2 cellular contexts compared by ENCODE assay signal in the genomic region with DNA sequence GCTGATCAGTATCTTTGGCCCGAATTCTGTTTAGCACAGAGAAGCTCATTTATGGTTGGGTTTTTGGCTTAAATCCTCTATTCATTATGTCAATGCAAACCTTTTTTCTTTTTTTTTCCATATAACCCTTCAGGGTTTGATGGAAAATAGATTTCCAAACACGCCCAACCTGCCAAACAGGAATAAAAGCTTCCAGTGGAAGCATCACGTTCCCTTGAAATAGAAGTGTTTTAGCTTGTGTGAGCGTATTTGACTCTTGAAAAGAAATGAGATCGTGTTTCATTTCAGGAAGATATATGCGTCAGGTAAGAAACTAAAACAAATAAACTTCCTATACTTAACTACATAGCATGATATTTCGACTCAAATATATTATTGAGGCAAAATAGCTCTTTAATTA.
TF ChIP-seq lines count a peak whose summit lies in the region.

A gene with protein sequence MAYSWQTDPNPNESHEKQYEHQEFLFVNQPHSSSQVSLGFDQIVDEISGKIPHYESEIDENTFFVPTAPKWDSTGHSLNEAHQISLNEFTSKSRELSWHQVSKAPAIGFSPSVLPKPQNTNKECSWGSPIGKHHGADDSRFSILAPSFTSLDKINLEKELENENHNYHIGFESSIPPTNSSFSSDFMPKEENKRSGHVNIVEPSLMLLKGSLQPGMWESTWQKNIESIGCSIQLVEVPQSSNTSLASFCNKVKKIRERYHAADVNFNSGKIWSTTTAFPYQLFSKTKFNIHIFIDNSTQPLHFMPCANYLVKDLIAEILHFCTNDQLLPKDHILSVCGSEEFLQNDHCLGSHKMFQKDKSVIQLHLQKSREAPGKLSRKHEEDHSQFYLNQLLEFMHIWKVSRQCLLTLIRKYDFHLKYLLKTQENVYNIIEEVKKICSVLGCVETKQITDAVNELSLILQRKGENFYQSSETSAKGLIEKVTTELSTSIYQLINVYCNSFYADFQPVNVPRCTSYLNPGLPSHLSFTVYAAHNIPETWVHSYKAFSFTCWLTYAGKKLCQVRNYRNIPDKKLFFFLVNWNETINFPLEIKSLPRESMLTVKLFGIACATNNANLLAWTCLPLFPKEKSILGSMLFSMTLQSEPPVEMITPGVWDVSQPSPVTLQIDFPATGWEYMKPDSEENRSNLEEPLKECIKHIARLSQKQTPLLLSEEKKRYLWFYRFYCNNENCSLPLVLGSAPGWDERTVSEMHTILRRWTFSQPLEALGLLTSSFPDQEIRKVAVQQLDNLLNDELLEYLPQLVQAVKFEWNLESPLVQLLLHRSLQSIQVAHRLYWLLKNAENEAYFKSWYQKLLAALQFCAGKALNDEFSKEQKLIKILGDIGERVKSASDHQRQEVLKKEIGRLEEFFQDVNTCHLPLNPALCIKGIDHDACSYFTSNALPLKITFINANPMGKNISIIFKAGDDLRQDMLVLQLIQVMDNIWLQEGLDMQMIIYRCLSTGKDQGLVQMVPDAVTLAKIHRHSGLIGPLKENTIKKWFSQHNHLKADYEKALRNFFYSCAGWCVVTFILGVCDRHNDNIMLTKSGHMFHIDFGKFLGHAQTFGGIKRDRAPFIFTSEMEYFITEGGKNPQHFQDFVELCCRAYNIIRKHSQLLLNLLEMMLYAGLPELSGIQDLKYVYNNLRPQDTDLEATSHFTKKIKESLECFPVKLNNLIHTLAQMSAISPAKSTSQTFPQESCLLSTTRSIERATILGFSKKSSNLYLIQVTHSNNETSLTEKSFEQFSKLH (N-terminal part only) (plus strand): TSS at position 246 of the 400 bp plus-strand sequence. CDS start 20,564 bp downstream, outside the sequence.

TF ChIP-seq in SK-N-SH, 30 proteins besides CTCF, POLR2A, EP300 and RAD21:
- TF ChIP-seq, protein P1, sequence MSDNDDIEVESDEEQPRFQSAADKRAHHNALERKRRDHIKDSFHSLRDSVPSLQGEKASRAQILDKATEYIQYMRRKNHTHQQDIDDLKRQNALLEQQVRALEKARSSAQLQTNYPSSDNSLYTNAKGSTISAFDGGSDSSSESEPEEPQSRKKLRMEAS (IDR thresholded peaks at IDR 0.05; ENCODE audit: low read depth), result no peak
- TF ChIP-seq TAF1 (IDR thresholded peaks at IDR 0.05; ENCODE audit: borderline replicate concordance, low read depth, low read length), result no peak
- no peak for TF ChIP-seq RCOR1 (IDR thresholded peaks at IDR 0.05; ENCODE audit: low read length)
- no peak for TF ChIP-seq ELF1 (IDR thresholded peaks at IDR 0.05)
- no peak for TF ChIP-seq MXI1 (IDR thresholded peaks at IDR 0.05; ENCODE audit: low read depth, low read length)
- no peak for TF ChIP-seq YY1 (IDR thresholded peaks at IDR 0.05; ENCODE audit: low read depth)
- TF ChIP-seq, protein P2, sequence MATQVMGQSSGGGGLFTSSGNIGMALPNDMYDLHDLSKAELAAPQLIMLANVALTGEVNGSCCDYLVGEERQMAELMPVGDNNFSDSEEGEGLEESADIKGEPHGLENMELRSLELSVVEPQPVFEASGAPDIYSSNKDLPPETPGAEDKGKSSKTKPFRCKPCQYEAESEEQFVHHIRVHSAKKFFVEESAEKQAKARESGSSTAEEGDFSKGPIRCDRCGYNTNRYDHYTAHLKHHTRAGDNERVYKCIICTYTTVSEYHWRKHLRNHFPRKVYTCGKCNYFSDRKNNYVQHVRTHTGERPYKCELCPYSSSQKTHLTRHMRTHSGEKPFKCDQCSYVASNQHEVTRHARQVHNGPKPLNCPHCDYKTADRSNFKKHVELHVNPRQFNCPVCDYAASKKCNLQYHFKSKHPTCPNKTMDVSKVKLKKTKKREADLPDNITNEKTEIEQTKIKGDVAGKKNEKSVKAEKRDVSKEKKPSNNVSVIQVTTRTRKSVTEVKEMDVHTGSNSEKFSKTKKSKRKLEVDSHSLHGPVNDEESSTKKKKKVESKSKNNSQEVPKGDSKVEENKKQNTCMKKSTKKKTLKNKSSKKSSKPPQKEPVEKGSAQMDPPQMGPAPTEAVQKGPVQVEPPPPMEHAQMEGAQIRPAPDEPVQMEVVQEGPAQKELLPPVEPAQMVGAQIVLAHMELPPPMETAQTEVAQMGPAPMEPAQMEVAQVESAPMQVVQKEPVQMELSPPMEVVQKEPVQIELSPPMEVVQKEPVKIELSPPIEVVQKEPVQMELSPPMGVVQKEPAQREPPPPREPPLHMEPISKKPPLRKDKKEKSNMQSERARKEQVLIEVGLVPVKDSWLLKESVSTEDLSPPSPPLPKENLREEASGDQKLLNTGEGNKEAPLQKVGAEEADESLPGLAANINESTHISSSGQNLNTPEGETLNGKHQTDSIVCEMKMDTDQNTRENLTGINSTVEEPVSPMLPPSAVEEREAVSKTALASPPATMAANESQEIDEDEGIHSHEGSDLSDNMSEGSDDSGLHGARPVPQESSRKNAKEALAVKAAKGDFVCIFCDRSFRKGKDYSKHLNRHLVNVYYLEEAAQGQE (IDR thresholded peaks at IDR 0.05; ENCODE audit: low read depth, low read length), result no peak
- TF ChIP-seq, protein P3, sequence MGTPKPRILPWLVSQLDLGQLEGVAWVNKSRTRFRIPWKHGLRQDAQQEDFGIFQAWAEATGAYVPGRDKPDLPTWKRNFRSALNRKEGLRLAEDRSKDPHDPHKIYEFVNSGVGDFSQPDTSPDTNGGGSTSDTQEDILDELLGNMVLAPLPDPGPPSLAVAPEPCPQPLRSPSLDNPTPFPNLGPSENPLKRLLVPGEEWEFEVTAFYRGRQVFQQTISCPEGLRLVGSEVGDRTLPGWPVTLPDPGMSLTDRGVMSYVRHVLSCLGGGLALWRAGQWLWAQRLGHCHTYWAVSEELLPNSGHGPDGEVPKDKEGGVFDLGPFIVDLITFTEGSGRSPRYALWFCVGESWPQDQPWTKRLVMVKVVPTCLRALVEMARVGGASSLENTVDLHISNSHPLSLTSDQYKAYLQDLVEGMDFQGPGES (IDR thresholded peaks at IDR 0.05; ENCODE audit: low read depth, low read length), result no peak
- no peak for TF ChIP-seq GATA2 (CRISPR knock-in tag; IDR thresholded peaks at IDR 0.05)
- TF ChIP-seq TCF12 (IDR thresholded peaks at IDR 0.05), result no peak

TF ChIP-seq in SK-N-SH treated with all-trans-retinoic acid at 6 μM for 48 hours, 23 proteins besides CTCF, POLR2A, EP300 and RAD21:
- TF ChIP-seq BACH2 (CRISPR knock-in tag; IDR thresholded peaks at IDR 0.05; ENCODE audit: borderline replicate concordance) (no peak), CSDC2 (CRISPR knock-in tag; IDR thresholded peaks at IDR 0.05) (no peak), ZFP30 (CRISPR knock-in tag; IDR thresholded peaks at IDR 0.05) (no peak), TOX (CRISPR knock-in tag; IDR thresholded peaks at IDR 0.05; ENCODE audit: borderline replicate concordance) (no peak), ESRRG (CRISPR knock-in tag; IDR thresholded peaks at IDR 0.05) (no peak), TCF4 (CRISPR knock-in tag; IDR thresholded peaks at IDR 0.05; ENCODE audit: borderline replicate concordance) (no peak), ZFP3 (CRISPR knock-in tag; IDR thresholded peaks at IDR 0.05) (no peak), SNAI2 (CRISPR knock-in tag; IDR thresholded peaks at IDR 0.05) (no peak), GLIS3 (CRISPR knock-in tag; IDR thresholded peaks at IDR 0.05) (no peak)
- TF ChIP-seq, protein P4, sequence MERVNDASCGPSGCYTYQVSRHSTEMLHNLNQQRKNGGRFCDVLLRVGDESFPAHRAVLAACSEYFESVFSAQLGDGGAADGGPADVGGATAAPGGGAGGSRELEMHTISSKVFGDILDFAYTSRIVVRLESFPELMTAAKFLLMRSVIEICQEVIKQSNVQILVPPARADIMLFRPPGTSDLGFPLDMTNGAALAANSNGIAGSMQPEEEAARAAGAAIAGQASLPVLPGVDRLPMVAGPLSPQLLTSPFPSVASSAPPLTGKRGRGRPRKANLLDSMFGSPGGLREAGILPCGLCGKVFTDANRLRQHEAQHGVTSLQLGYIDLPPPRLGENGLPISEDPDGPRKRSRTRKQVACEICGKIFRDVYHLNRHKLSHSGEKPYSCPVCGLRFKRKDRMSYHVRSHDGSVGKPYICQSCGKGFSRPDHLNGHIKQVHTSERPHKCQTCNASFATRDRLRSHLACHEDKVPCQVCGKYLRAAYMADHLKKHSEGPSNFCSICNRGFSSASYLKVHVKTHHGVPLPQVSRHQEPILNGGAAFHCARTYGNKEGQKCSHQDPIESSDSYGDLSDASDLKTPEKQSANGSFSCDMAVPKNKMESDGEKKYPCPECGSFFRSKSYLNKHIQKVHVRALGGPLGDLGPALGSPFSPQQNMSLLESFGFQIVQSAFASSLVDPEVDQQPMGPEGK (CRISPR knock-in tag; IDR thresholded peaks at IDR 0.05; ENCODE audit: borderline replicate concordance), result no peak
- TF ChIP-seq, protein P5, sequence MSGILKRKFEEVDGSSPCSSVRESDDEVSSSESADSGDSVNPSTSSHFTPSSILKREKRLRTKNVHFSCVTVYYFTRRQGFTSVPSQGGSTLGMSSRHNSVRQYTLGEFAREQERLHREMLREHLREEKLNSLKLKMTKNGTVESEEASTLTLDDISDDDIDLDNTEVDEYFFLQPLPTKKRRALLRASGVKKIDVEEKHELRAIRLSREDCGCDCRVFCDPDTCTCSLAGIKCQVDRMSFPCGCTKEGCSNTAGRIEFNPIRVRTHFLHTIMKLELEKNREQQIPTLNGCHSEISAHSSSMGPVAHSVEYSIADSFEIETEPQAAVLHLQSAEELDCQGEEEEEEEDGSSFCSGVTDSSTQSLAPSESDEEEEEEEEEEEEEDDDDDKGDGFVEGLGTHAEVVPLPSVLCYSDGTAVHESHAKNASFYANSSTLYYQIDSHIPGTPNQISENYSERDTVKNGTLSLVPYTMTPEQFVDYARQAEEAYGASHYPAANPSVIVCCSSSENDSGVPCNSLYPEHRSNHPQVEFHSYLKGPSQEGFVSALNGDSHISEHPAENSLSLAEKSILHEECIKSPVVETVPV (CRISPR knock-in tag; IDR thresholded peaks at IDR 0.05), result no peak
- TF ChIP-seq, protein P6, sequence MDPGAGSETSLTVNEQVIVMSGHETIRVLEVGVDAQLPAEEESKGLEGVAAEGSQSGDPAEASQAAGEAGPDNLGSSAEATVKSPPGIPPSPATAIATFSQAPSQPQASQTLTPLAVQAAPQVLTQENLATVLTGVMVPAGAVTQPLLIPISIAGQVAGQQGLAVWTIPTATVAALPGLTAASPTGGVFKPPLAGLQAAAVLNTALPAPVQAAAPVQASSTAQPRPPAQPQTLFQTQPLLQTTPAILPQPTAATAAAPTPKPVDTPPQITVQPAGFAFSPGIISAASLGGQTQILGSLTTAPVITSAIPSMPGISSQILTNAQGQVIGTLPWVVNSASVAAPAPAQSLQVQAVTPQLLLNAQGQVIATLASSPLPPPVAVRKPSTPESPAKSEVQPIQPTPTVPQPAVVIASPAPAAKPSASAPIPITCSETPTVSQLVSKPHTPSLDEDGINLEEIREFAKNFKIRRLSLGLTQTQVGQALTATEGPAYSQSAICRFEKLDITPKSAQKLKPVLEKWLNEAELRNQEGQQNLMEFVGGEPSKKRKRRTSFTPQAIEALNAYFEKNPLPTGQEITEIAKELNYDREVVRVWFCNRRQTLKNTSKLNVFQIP (CRISPR knock-in tag; IDR thresholded peaks at IDR 0.05; ENCODE audit: borderline replicate concordance, low read depth), result no peak
